ENCODE assay signal across 8 cellular contexts in the genomic region with DNA sequence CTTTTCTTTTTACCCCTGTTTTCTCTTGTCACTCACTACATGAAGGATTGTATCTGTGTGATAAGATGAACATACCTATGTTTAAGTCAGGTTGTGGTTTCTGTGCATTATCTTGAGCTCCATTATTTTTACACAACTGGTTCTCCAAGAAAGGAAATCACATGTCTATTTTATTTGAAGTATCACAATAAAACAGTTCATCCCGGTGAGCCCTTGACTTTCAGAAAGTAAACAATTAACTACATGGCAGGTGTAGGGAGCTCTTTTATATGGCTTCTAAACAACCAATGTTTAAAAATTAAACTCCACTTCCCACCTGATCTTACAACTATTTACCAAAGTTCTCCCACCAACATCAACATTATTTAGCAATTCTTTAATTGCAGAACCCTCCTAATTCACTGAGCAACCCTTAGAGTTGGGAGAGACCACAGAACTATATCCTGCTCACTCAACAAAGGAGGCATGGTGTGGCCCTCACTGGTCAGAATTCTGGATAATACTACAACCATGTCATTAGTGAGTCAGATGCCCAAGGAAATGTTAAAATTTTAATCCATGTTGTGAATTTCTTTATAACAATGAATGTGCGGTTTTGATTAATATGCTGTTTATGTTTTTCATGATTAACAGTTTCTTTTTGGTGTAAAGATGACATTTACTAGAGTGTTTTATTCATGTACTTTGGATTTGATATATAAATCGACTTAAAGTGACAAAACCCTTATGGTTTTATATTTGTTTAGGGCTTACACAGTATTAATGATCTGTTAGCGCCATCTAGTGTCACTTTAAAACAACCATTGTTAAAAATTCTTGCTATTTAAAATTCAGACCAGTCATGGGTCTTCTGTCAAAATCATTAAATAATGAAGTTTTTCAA. TPM values are rescaled to one million over a fixed set of nuclear protein-coding genes. Genes with fewer than 3 reads are reported as not detected.
DNase-seq lines count a peak whose midpoint lies in the region; ATAC-seq, FAIRE-seq and TF ChIP-seq lines count a peak whose summit lies in the region.

No MANE protein-coding gene starts in this region.

- no peak for ATAC-seq in HG02763 (IDR thresholded peaks at IDR 0.05; ENCODE audit: unreplicated experiment)
- no peak for ATAC-seq in GM18858 (IDR thresholded peaks at IDR 0.05; ENCODE audit: unreplicated experiment)

- DNase-seq in Caco-2 (peak in 1 of 2 experiments; percentile 18), PC-9 (peak in 1 of 2 experiments; percentile 43), endothelial cell of umbilical vein (ENCODE audit: low read depth, low spot score) (peak; percentile 62), osteoblast (ENCODE audit: insufficient read length, low spot score, missing footprints) (no peak), GM12891 (ENCODE audit: insufficient read length, low spot score) (no peak)
- peak; percentile 67 for DNase-seq in Jurkat, Clone E6-1 (ENCODE audit: low read depth, low spot score)

- H3K4me3 Mint-ChIP-seq in Caco-2 (ENCODE audit: unreplicated experiment), result no peak overlapping the region

- H3K4me1 Mint-ChIP-seq in Caco-2 (ENCODE audit: low read depth, unreplicated experiment), result peaks cover 15% of the 10 kb centered on the region

- H3K9me2 ChIP-seq in PC-9 (ENCODE audit: insufficient read depth), result no peaks in the 10 kb centered on the region

- POLR2A ChIA-PET in Caco-2 (lab: Charles Lee) (no interaction called here), PC-9 (lab: Charles Lee; ENCODE audit: unreplicated experiment) (no interaction called here), endothelial cell of umbilical vein (lab: Charles Lee) (no interaction called here)

- no peak overlapping the region for H3K4me3 ChIP-seq in Caco-2 (ENCODE audit: low read depth, low read length)
- H3K4me3 ChIP-seq in Jurkat, Clone E6-1 (ENCODE audit: low read length), result no peak overlapping the region
- no peak overlapping the region for H3K4me3 ChIP-seq in PC-9
- no peak overlapping the region for H3K4me3 ChIP-seq in endothelial cell of umbilical vein (replicated peaks in 1 of 3; ENCODE audit: insufficient read depth in 1 of 3, low read depth in 1 of 3, low read length in 3 of 3)
- no peak overlapping the region for H3K4me3 ChIP-seq in osteoblast (ENCODE audit: insufficient read depth, low read length)

- FAIRE-seq in endothelial cell of umbilical vein (lab: Jason Lieb, UNC), result peak; percentile 72
- no peak for FAIRE-seq in GM12891 (lab: Jason Lieb, UNC)

- H3K9me3 Mint-ChIP-seq in Caco-2 (ENCODE audit: unreplicated experiment), result no peaks in the 10 kb centered on the region

- no peaks in the 10 kb centered on the region for H3K27me3 Mint-ChIP-seq in Caco-2 (ENCODE audit: insufficient read depth, unreplicated experiment)

- H3K4me1 ChIP-seq in Caco-2 (peaks cover 13% of the 10 kb centered on the region), PC-9 (replicated peaks; ENCODE audit: insufficient read depth) (no peaks in the 10 kb centered on the region), endothelial cell of umbilical vein (ENCODE audit: control insufficient read depth, extremely low read depth, insufficient read depth, low read length) (no peaks in the 10 kb centered on the region), osteoblast (ENCODE audit: insufficient read depth, low read length) (no peaks in the 10 kb centered on the region)

- H3K79me2 ChIP-seq in PC-9 (ENCODE audit: low read depth), result no peaks in the 10 kb centered on the region
- no peaks in the 10 kb centered on the region for H3K79me2 ChIP-seq in endothelial cell of umbilical vein (ENCODE audit: control insufficient read depth, insufficient read depth, low read length)
- H3K79me2 ChIP-seq in osteoblast (ENCODE audit: insufficient read depth, low read length), result no peaks in the 10 kb centered on the region

- no peak overlapping the region for H3K27ac ChIP-seq in PC-9
- H3K27ac ChIP-seq in endothelial cell of umbilical vein (ENCODE audit: insufficient read depth, low read depth, low read length), result no peak overlapping the region
- no peak overlapping the region for H3K27ac ChIP-seq in osteoblast (ENCODE audit: low read depth, low read length)

- CTCF ChIA-PET in Caco-2 (lab: Charles Lee), result interaction anchor here (0.9 to 1.1 kb wide), 4 partner anchors 116 to 379 kb away, joined by 3 to 4 read pairs (median 4); no protein-coding TSS in a partner anchor
- CTCF ChIA-PET in PC-9 (lab: Charles Lee), result interaction anchor here (0.5 kb wide), 1 partner anchor 525 kb away, joined by 4 read pairs; no protein-coding TSS in a partner anchor
- CTCF ChIA-PET in endothelial cell of umbilical vein (lab: Charles Lee), result interaction anchor here (0.7 to 2.9 kb wide), 11 partner anchors 10 to 746 kb away, joined by 3 to 38 read pairs (median 5); partner anchors contain the start of gene CARMIL1

- peak; percentile 39 to 64 for TF ChIP-seq CTCF in Caco-2 (IDR thresholded peaks at IDR 0.05; ENCODE audit: insufficient read depth in 1 of 2, low read depth in 1 of 2, low read length in 1 of 2, severe bottlenecking in 1 of 2, unreplicated experiment in 1 of 2)
- TF ChIP-seq CTCF in PC-9 (conservative IDR thresholded peaks at IDR 0.05), result peak; percentile 85
- TF ChIP-seq CTCF in endothelial cell of umbilical vein (IDR thresholded peaks at IDR 0.05; ENCODE audit: extremely low read depth in 1 of 2, insufficient read depth in 1 of 2, low read depth in 1 of 2, low read length in 2 of 2), result peak; percentile 10 to 19
- peak; percentile 49 for TF ChIP-seq CTCF in osteoblast (IDR thresholded peaks at IDR 0.05; ENCODE audit: extremely low read depth, low read depth, low read length)

- peaks cover 10% of the 10 kb centered on the region for H3K36me3 Mint-ChIP-seq in Caco-2 (ENCODE audit: insufficient read depth, unreplicated experiment)

- TF ChIP-seq POLR2A in endothelial cell of umbilical vein (IDR thresholded peaks at IDR 0.05; ENCODE audit: low read depth, low read length), result no peak
- no peak for TF ChIP-seq POLR2A in GM12891 (IDR thresholded peaks at IDR 0.05; ENCODE audit: low read depth, low read length)

- no peak overlapping the region for H3K4me2 ChIP-seq in PC-9
- H3K4me2 ChIP-seq in endothelial cell of umbilical vein (ENCODE audit: insufficient read depth, low read length), result no peak overlapping the region
- H3K4me2 ChIP-seq in osteoblast (ENCODE audit: insufficient read depth, low read length), result no peak overlapping the region

- no peak overlapping the region for H3K9ac ChIP-seq in endothelial cell of umbilical vein (replicated peaks; ENCODE audit: extremely low read depth, insufficient read depth, low read length)

- no peak overlapping the region for H3K27ac Mint-ChIP-seq in Caco-2 (ENCODE audit: unreplicated experiment)

- H3K9me3 ChIP-seq in Caco-2 (no peaks in the 10 kb centered on the region), PC-9 (ENCODE audit: insufficient read depth, low read depth) (no peaks in the 10 kb centered on the region), endothelial cell of umbilical vein (replicated peaks; ENCODE audit: control insufficient read depth, insufficient read depth, low read length) (no peaks in the 10 kb centered on the region), osteoblast (ENCODE audit: low read depth, low read length) (no peaks in the 10 kb centered on the region)

- H2AFZ ChIP-seq in PC-9 (no peak overlapping the region), endothelial cell of umbilical vein (ENCODE audit: low read depth, low read length) (no peak overlapping the region), osteoblast (ENCODE audit: low read length) (peak overlapping the region; percentile 36)

- H3K9me1 ChIP-seq in endothelial cell of umbilical vein (replicated peaks; ENCODE audit: control insufficient read depth, extremely low read depth, insufficient read depth, low read length), result no peaks in the 10 kb centered on the region

- intact Hi-C loops in Caco-2 (cut with micrococcal nuclease; ENCODE audit: unreplicated experiment), result loop anchor here (1.0 to 2.0 kb wide), 4 partner anchors 45 to 379 kb away; no protein-coding TSS in a partner anchor
- intact Hi-C loops in PC-9 (cut with micrococcal nuclease; ENCODE audit: unreplicated experiment), result loop anchor here (1.0 to 10.0 kb wide), 6 partner anchors 289 to 747 kb away; no protein-coding TSS in a partner anchor
- intact Hi-C loops in endothelial cell of umbilical vein (cut with micrococcal nuclease), result loop anchor here (1.0 to 5.0 kb wide), 9 partner anchors 45 to 745 kb away; partner anchors contain the start of gene CARMIL1

- dilution Hi-C loops in endothelial cell of umbilical vein (cut with MboI; ENCODE audit: extremely low pct_ligation_motif_present, low sequenced_read_pairs), result no loop called here

- BruUV-seq in Caco-2 (replicated peaks; lab: Mats Ljungman, UMichigan) (no TSS peak), PC-9 (replicated peaks; lab: Mats Ljungman, UMichigan) (no TSS peak), endothelial cell of umbilical vein (replicated peaks; lab: Mats Ljungman, UMichigan) (no TSS peak)

- H3K36me3 ChIP-seq in Caco-2 (ENCODE audit: control insufficient read depth, insufficient read depth, low read length) (no peaks in the 10 kb centered on the region; the same call in 1 of the 2 replicates), PC-9 (ENCODE audit: low read depth) (no peaks in the 10 kb centered on the region), endothelial cell of umbilical vein (ENCODE audit: control insufficient read depth in 2 of 2, extremely low read depth in 1 of 2, insufficient read depth in 2 of 2, low read length in 2 of 2) (no peaks in the 10 kb centered on the region), osteoblast (ENCODE audit: insufficient read depth, low read length) (no peaks in the 10 kb centered on the region)

- H3F3A ChIP-seq in PC-9 (ENCODE audit: insufficient read depth, low read depth), result no peaks in the 10 kb centered on the region

- H3K27me3 ChIP-seq in Caco-2 (replicated peaks; ENCODE audit: control insufficient read depth, insufficient read depth, low read length) (no peaks in the 10 kb centered on the region), PC-9 (ENCODE audit: insufficient read depth, low read depth) (no peaks in the 10 kb centered on the region), endothelial cell of umbilical vein (ENCODE audit: control insufficient read depth in 2 of 2, insufficient read depth in 2 of 2, low read length in 2 of 2) (peaks cover 0 to 2% of the 10 kb centered on the region in 2 experiments), osteoblast (ENCODE audit: insufficient read depth, low read length) (no peaks in the 10 kb centered on the region)

- H4K20me1 ChIP-seq in PC-9 (ENCODE audit: insufficient read depth), result no peaks in the 10 kb centered on the region
- H4K20me1 ChIP-seq in endothelial cell of umbilical vein (replicated peaks; ENCODE audit: control insufficient read depth, extremely low read depth, insufficient read depth, low read length), result no peaks in the 10 kb centered on the region
- no peaks in the 10 kb centered on the region for H4K20me1 ChIP-seq in osteoblast (ENCODE audit: insufficient read depth, low read length)

RNA-seq across cellular contexts. Expression of gene SCGN, which starts 50.0 kb away (rescaled TPM):
- total RNA-seq in Caco-2 (2022), result 7.7 and 11.7 TPM in 2 replicates
- polyA plus RNA-seq in Jurkat, Clone E6-1 (2012; ENCODE audit: insufficient read depth, insufficient read length), result not detected
- total RNA-seq in PC-9 (2021), result not detected in 2 replicates
- total RNA-seq in endothelial cell of umbilical vein, result not detected in 2 replicates
- not detected in 2 replicates for polyA plus RNA-seq in endothelial cell of umbilical vein
- not detected in 2 replicates for polyA plus RNA-seq in endothelial cell of umbilical vein (2011; cell fraction: cytosol; rRNA removed)
- polyA plus RNA-seq in endothelial cell of umbilical vein (2011; cell fraction: nucleus; rRNA removed), result not detected in 2 replicates
- polyA plus RNA-seq in endothelial cell of umbilical vein (2012), result not detected in 2 replicates
- polyA minus RNA-seq in endothelial cell of umbilical vein, result not detected in 2 replicates
- not detected for polyA minus RNA-seq in endothelial cell of umbilical vein (2011; cell fraction: cytosol; rRNA and poly(A)+ RNA removed)
- polyA minus RNA-seq in endothelial cell of umbilical vein (2011; cell fraction: nucleus; rRNA and poly(A)+ RNA removed), result not detected in 2 replicates
- total RNA-seq in osteoblast, result not detected in 2 replicates
- not detected for polyA plus RNA-seq in GM12891 (2012; ENCODE audit: low read depth, missing spikeins)

Comparison
In these comparisons a context has a peak if more than half of its experiments do, and no peak if none do; other contexts are left out.
1. DNase-seq: peak in Jurkat, Clone E6-1 (single experiment) and endothelial cell of umbilical vein (single experiment); none in osteoblast (single experiment) and GM12891 (single experiment).
2. CTCF ChIP-seq: peak in every context shown above with its lines; median percentile 85 in PC-9; 52 in Caco-2; 49 in osteoblast; 14 in endothelial cell of umbilical vein.